In genomic region chr21:32611471-32611997, GRCh38 we compare ENCODE assay signal across 9 cellular contexts. TPM values are rescaled to one million over a fixed set of nuclear protein-coding genes. Genes with fewer than 3 reads are reported as not detected.
A peak's percentile ranks its signal among the peaks of the same experiment; 100 is the strongest.
DNase-seq lines count a peak whose midpoint lies in the region; ATAC-seq and TF ChIP-seq lines count a peak whose summit lies in the region.
"Had no signal": no experiment of that assay in that cellular context is flagged by ENCODE, and none has a peak within 500 bp of the region (broad histone marks: within the 10 kb centered on the region; RNA-seq: fewer than 3 reads in every experiment).

No MANE protein-coding gene starts in this region.

- H3K27ac ChIP-seq in HCT116 (ENCODE audit: low read depth, low read length) (peak overlapping the region; percentile 97), OCI-LY7 (ENCODE audit: low read depth, low read length, poor library complexity, severe bottlenecking) (peak overlapping the region; percentile 80), sigmoid colon (peak overlapping the region; percentile 79 to 88 (median 86))

- RAD21 ChIA-PET in HCT116 (lab: Charles Lee; ENCODE audit: low non-redundant PET in 1 of 2, low total read pairs in 2 of 2, uncharacterized antibody in 2 of 2, unreplicated experiment in 2 of 2) = interaction anchor here in 1 of 2 experiments (1.1 kb wide), 1 partner anchor 10 kb away, joined by 4 read pairs; no protein-coding TSS in a partner anchor

- peak overlapping the region; percentile 79 for H3K4me3 Mint-ChIP-seq in Caco-2 (ENCODE audit: unreplicated experiment)

- H3K27me3 ChIP-seq in Caco-2 (replicated peaks; ENCODE audit: control insufficient read depth, insufficient read depth, low read length) = no peaks in the 10 kb centered on the region
- no peaks in the 10 kb centered on the region for H3K27me3 ChIP-seq in HCT116 (ENCODE audit: insufficient read depth, low read length)
- no peaks in the 10 kb centered on the region for H3K27me3 ChIP-seq in sigmoid colon

- H3K79me2 ChIP-seq in HCT116 (ENCODE audit: insufficient read depth, low read length) (peaks cover 31% of the 10 kb centered on the region), OCI-LY7 (ENCODE audit: insufficient read depth, low read depth, low read length) (peaks cover 19% of the 10 kb centered on the region)

- H3K4me2 ChIP-seq in HCT116 (ENCODE audit: low read length) = peak overlapping the region; percentile 92
- H3K4me2 ChIP-seq in OCI-LY7 (ENCODE audit: low read length) = peak overlapping the region; percentile 96

- peak; percentile 28 for ATAC-seq in HCT116
- peak; percentile 0 to 54 for ATAC-seq in activated naive CD4-positive, alpha-beta T cell treated with anti-CD3 and anti-CD28 coated beads, Interleukin-2, amount 50 U/mL, for 72 hours
- ATAC-seq in left cardiac atrium = peak; percentile 32 to 41

- peak overlapping the region; percentile 98 for H3K27ac Mint-ChIP-seq in Caco-2 (ENCODE audit: unreplicated experiment)
- H3K27ac Mint-ChIP-seq in activated naive CD4-positive, alpha-beta T cell treated with anti-CD3 and anti-CD28 coated beads, Interleukin-2, amount 50 U/mL, for 72 hours = peak overlapping the region; percentile 95 to 96

- TF ChIP-seq CTCF in Caco-2 (IDR thresholded peaks at IDR 0.05; ENCODE audit: insufficient read depth in 1 of 2, low read depth in 1 of 2, low read length in 1 of 2, severe bottlenecking in 1 of 2, unreplicated experiment in 1 of 2) = no peak
- TF ChIP-seq CTCF in HCT116 (IDR thresholded peaks at IDR 0.05 in 2 of 3, conservative IDR thresholded peaks at IDR 0.05 in 1 of 3; ENCODE audit: borderline replicate concordance in 1 of 3, insufficient read depth in 1 of 3, low read depth in 2 of 3, low read length in 2 of 3) = no peak
- TF ChIP-seq CTCF in OCI-LY7 (conservative IDR thresholded peaks at IDR 0.05; ENCODE audit: low read length) = no peak
- TF ChIP-seq CTCF in sigmoid colon (IDR thresholded peaks at IDR 0.05) = no peak

- BruUV-seq in Caco-2 (replicated peaks; lab: Mats Ljungman, UMichigan) (TSS peak; percentile 42), HCT116 (replicated peaks; lab: Mats Ljungman, UMichigan) (TSS peak; percentile 47), OCI-LY7 (replicated peaks; lab: Mats Ljungman, UMichigan) (no TSS peak)

- peaks cover 3% of the 10 kb centered on the region for H3K27me3 Mint-ChIP-seq in Caco-2 (ENCODE audit: insufficient read depth, unreplicated experiment)

- H3K9me3 Mint-ChIP-seq in Caco-2 (ENCODE audit: unreplicated experiment) = no peaks in the 10 kb centered on the region
- H3K9me3 Mint-ChIP-seq in activated naive CD4-positive, alpha-beta T cell treated with anti-CD3 and anti-CD28 coated beads, Interleukin-2, amount 50 U/mL, for 72 hours = no peaks in the 10 kb centered on the region

- H2AFZ ChIP-seq in HCT116 (ENCODE audit: low read depth, low read length, poor library complexity, severe bottlenecking) (peak overlapping the region; percentile 45), OCI-LY7 (ENCODE audit: low read length) (peak overlapping the region; percentile 99)

- POLR2A ChIA-PET in Caco-2 (lab: Charles Lee) = interaction anchor here (0.6 to 0.8 kb wide), 2 partner anchors 11 to 116 kb away, joined by 3 to 8 read pairs; no protein-coding TSS in a partner anchor
- POLR2A ChIA-PET in HCT116 (lab: Charles Lee) = interaction anchor here (0.8 kb wide), 2 partner anchors 147 to 160 kb away, joined by 3 read pairs; partner anchors contain the start of gene PAXBP1
- POLR2A ChIA-PET in OCI-LY7 (lab: Charles Lee) = interaction anchor here (0.5 to 1.3 kb wide), 6 partner anchors 9 to 754 kb away, joined by 3 to 4 read pairs (median 3); no protein-coding TSS in a partner anchor

- TF ChIP-seq RAD21 in HCT116 (IDR thresholded peaks at IDR 0.05; ENCODE audit: low read depth) = no peak

- H4K20me1 ChIP-seq in HCT116 (ENCODE audit: insufficient read depth) = no peaks in the 10 kb centered on the region
- no peaks in the 10 kb centered on the region for H4K20me1 ChIP-seq in OCI-LY7 (ENCODE audit: insufficient read depth, low read length)

- 0 to 1% methylated on average over 28 of the region's 28 CpGs for WGBS in sigmoid colon, 2 donors

- H3K4me1 ChIP-seq in Caco-2 = 0 out of 2 replicates have a peak, but pooled peaks cover 6% of the 10 kb centered on the region
- peaks cover 6 to 12% of the 10 kb centered on the region in 2 experiments for H3K4me1 ChIP-seq in HCT116 (ENCODE audit: control insufficient read depth in 1 of 2, insufficient read depth in 2 of 2, low read length in 2 of 2)
- peaks cover 10% of the 10 kb centered on the region for H3K4me1 ChIP-seq in OCI-LY7 (ENCODE audit: insufficient read depth, low read length, poor library complexity, severe bottlenecking)
- H3K4me1 ChIP-seq in sigmoid colon = peaks cover 0 to 18% (median 14%) of the 10 kb centered on the region in 4 donors

- TF ChIP-seq POLR2A in HCT116 (IDR thresholded peaks at IDR 0.05; ENCODE audit: borderline replicate concordance, extremely low read depth, insufficient read depth, insufficient read length) (no peak), sigmoid colon (IDR thresholded peaks at IDR 0.05) (no peak)

- no peak for TF ChIP-seq EP300 in sigmoid colon (IDR thresholded peaks at IDR 0.05)

- CTCF ChIA-PET in Caco-2 (lab: Charles Lee) (interaction anchor here (0.8 to 2.8 kb wide), 2 partner anchors 10 to 45 kb away, joined by 4 to 18 read pairs; no protein-coding TSS in a partner anchor), HCT116 (lab: Charles Lee) (interaction anchor here (0.5 to 2.5 kb wide), 2 partner anchors 10 to 22 kb away, joined by 4 to 17 read pairs; no protein-coding TSS in a partner anchor), OCI-LY7 (lab: Charles Lee; ENCODE audit: unreplicated experiment) (no interaction called here)

- H3K9ac ChIP-seq in HCT116 (ENCODE audit: low read length) = peak overlapping the region; percentile 89

- H3K4me3 ChIP-seq in Caco-2 (ENCODE audit: low read depth, low read length) (peak overlapping the region; percentile 93), HCT116 (replicated peaks in 1 of 2; ENCODE audit: low read depth in 1 of 2, low read length in 2 of 2) (peak overlapping the region; percentile 95 to 98), OCI-LY7 (ENCODE audit: low read depth, low read length, poor library complexity, severe bottlenecking) (peak overlapping the region; percentile 88), sigmoid colon (peak overlapping the region; percentile 61 to 96 (median 80))

- intact Hi-C loops in Caco-2 (cut with micrococcal nuclease; ENCODE audit: unreplicated experiment) (no loop called here), HCT116 (cut with micrococcal nuclease) (no loop called here), OCI-LY7 (cut with micrococcal nuclease; ENCODE audit: unreplicated experiment) (loop anchor here (2.0 to 5.0 kb wide), 4 partner anchors 219 to 931 kb away; partner anchors contain the start of genes GART, MIS18A, SCAF4 and SON), left cardiac atrium (cut with DNase I) (no loop called here), sigmoid colon (cut with DNase I) (loop anchor here (5.0 kb wide), 2 partner anchors 219 to 879 kb away; partner anchors contain the start of genes SCAF4 and URB1)

- H3K9me3 ChIP-seq in Caco-2 = no peaks in the 10 kb centered on the region
- no peaks in the 10 kb centered on the region for H3K9me3 ChIP-seq in HCT116 (ENCODE audit: control insufficient read depth in 1 of 2, insufficient read depth in 1 of 2, low read depth in 1 of 2, low read length in 2 of 2)
- H3K9me3 ChIP-seq in OCI-LY7 (ENCODE audit: low read length) = no peaks in the 10 kb centered on the region
- H3K9me3 ChIP-seq in sigmoid colon = no peaks in the 10 kb centered on the region

- no peaks in the 10 kb centered on the region for H3K4me1 Mint-ChIP-seq in Caco-2 (ENCODE audit: low read depth, unreplicated experiment)

- H3K36me3 ChIP-seq in Caco-2 (ENCODE audit: control insufficient read depth, insufficient read depth, low read length) (no peaks in the 10 kb centered on the region), HCT116 (ENCODE audit: control insufficient read depth in 1 of 2, insufficient read depth in 2 of 2, low read length in 2 of 2) (peaks cover 5 to 25% of the 10 kb centered on the region in 2 experiments; a peak in 3 of 4 replicates), OCI-LY7 (ENCODE audit: insufficient read depth, low read length) (peaks cover 32% of the 10 kb centered on the region), sigmoid colon (peaks cover 7 to 31% (median 12%) of the 10 kb centered on the region in 4 donors)

- no peaks in the 10 kb centered on the region for H3K9me2 ChIP-seq in HCT116 (ENCODE audit: insufficient read depth)
- H3K9me2 ChIP-seq in OCI-LY7 (ENCODE audit: insufficient read depth, low read length) = no peaks in the 10 kb centered on the region

- H3K36me3 Mint-ChIP-seq in Caco-2 (ENCODE audit: insufficient read depth, unreplicated experiment) = peaks cover 23% of the 10 kb centered on the region
- peaks cover 8 to 20% of the 10 kb centered on the region in 2 donors for H3K36me3 Mint-ChIP-seq in activated naive CD4-positive, alpha-beta T cell treated with anti-CD3 and anti-CD28 coated beads, Interleukin-2, amount 50 U/mL, for 72 hours

- DNase-seq in Caco-2 (peak in 1 of 2 experiments; percentile 42), HCT116 (ENCODE audit: low read depth, low spot score) (no peak), OCI-LY7 (ENCODE audit: low spot score) (peak; percentile 83), left cardiac atrium (peak; percentile 35), sigmoid colon (no peak), NCI-H2196 (lab: John Stamatoyannopoulos, UW; ENCODE audit: unreplicated experiment) (no peak), H4 (ENCODE audit: low spot score) (no peak)
- peak; percentile 38 to 64 for DNase-seq in activated naive CD4-positive, alpha-beta T cell treated with anti-CD3 and anti-CD28 coated beads, Interleukin-2, amount 50 U/mL, for 72 hours (ENCODE audit: low spot score in 2 of 2)

RNA-seq across cellular contexts. Expression of gene CFAP298, which starts 0.6 kb away (rescaled TPM):
- total RNA-seq in Caco-2 (2022) = 54.5 and 61.2 TPM in 2 replicates
- 58.2 TPM for total RNA-seq in HCT116 (2021; ENCODE audit: unreplicated experiment)
- 38.9 and 41.3 TPM in 2 replicates for polyA plus RNA-seq in HCT116 (2012)
- total RNA-seq in OCI-LY7 (2014; rRNA removed; shearing (Covaris generic)) = 43.6 and 56.0 TPM in 2 replicates
- total RNA-seq in OCI-LY7 (2022) = 49.4 and 64.2 TPM in 2 replicates
- total RNA-seq in activated naive CD4-positive, alpha-beta T cell treated with anti-CD3 and anti-CD28 coated beads, Interleukin-2, amount 50 U/mL, for 72 hours = 10 to 100 TPM; 29.8 to 38.1 TPM
- total RNA-seq in left cardiac atrium = 10 to 100 TPM; 18.5 to 24.0 TPM
- total RNA-seq in sigmoid colon = 10 to 100 TPM; 14.4 to 33.8 (median 24.2) TPM
- 10 to 100 TPM; 24.7 to 38.6 (median 32.4) TPM for polyA plus RNA-seq in sigmoid colon
- 52.7 and 68.3 TPM in 2 replicates for total RNA-seq in H4 (2014; rRNA removed; shearing (Covaris generic))

RNA-seq across cellular contexts. Expression of gene TCP10L, which starts 26.2 kb away (rescaled TPM):
- total RNA-seq in Caco-2 (2022) = 0.19 TPM in 1 of 2 replicates, not detected in the other
- total RNA-seq in HCT116 (2021; ENCODE audit: unreplicated experiment) = 0.07 TPM
- polyA plus RNA-seq in HCT116 (2012) = 0.22 TPM in 1 of 2 replicates, not detected in the other
- 2.0 and 3.9 TPM in 2 replicates for total RNA-seq in OCI-LY7 (2014; rRNA removed; shearing (Covaris generic))
- 0.63 and 1.2 TPM in 2 replicates for total RNA-seq in OCI-LY7 (2022)
- 1 to 10 TPM in 1 of 2 donors, under 1 TPM in 1; 0.91 to 1.5 TPM for total RNA-seq in activated naive CD4-positive, alpha-beta T cell treated with anti-CD3 and anti-CD28 coated beads, Interleukin-2, amount 50 U/mL, for 72 hours
- total RNA-seq in left cardiac atrium = 1 to 10 TPM; 1.9 to 2.6 TPM
- 1 to 10 TPM in 3 of 4 donors, under 1 TPM in 1; 0.66 to 2.8 (median 1.9) TPM for total RNA-seq in sigmoid colon
- under 1 TPM in 1 of 3 donors, not detected in 2; 0.51 TPM for polyA plus RNA-seq in sigmoid colon
- total RNA-seq in H4 (2014; rRNA removed; shearing (Covaris generic)) = not detected in 2 replicates
- total RNA-seq: SK-MEL-5 had no signal

Comparison
In these comparisons a context has a peak if more than half of its experiments do, and no peak if none do; other contexts are left out.
1. DNase-seq: peak in OCI-LY7 (single experiment), activated naive CD4-positive, alpha-beta T cell treated with anti-CD3 and anti-CD28 coated beads, Interleukin-2, amount 50 U/mL, for 72 hours (2 of 2) and left cardiac atrium (single experiment); none in HCT116 (single experiment), sigmoid colon (single experiment), NCI-H2196 (single experiment) and H4 (single experiment).
2. intact Hi-C loops: an anchor here in OCI-LY7 (2.0 to 5.0 kb wide) and sigmoid colon (5.0 kb wide); none called in Caco-2, HCT116 and left cardiac atrium.
3. Peak in every context shown above with its lines, with median percentiles within 50 percentile points of each other: H3K4me3 ChIP-seq, ATAC-seq and H3K27ac ChIP-seq.